In the genomic region with DNA sequence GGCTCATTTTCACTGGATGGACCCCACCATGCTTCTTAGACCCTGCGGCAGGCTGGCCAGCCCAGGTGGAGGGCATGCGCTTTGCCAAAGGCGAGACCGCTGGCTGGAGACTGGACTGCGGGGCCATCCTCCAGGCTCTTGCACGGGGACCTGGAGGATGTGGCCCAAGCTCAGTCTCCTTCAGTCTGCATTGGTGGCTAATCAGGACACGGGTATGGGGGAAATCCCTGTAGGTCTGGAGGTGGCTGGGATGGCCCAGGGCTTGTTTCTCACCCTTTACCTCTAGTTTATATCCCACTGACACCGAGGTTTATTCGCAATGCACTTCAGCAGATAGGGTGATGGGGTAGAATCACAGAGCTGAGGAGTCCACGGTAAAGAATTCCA, we compare ENCODE assay signal across 10 cellular contexts. TPM values are rescaled to one million over a fixed set of nuclear protein-coding genes. Genes with fewer than 3 reads are reported as not detected.
DNase-seq lines count a peak whose midpoint lies in the region; ATAC-seq, FAIRE-seq and TF ChIP-seq lines count a peak whose summit lies in the region.
"Had no signal": no experiment of that assay in that cellular context is flagged by ENCODE, and none has a peak within 500 bp of the region (broad histone marks: within the 10 kb centered on the region; RNA-seq: fewer than 3 reads in every experiment).

No MANE protein-coding gene starts in this region.

- peaks cover 18 to 34% of the 10 kb centered on the region in 2 donors for H3K4me1 ChIP-seq in muscle layer of duodenum (ENCODE audit: control insufficient read depth in 1 of 2, insufficient read depth in 2 of 2, low read length in 2 of 2)

- FAIRE-seq in D721Med (lab: Jason Lieb, UNC) = no peak

- peaks cover 24% of the 10 kb centered on the region for H3K9me3 Mint-ChIP-seq in activated naive CD4-positive, alpha-beta T cell treated with anti-CD3 and anti-CD28 coated beads, Interleukin-2, amount 10 ng/mL, durations not matched to agents 7 days and 5 days
- H3K9me3 Mint-ChIP-seq in type B pancreatic cell = peaks cover 6% of the 10 kb centered on the region

- H3K36me3 Mint-ChIP-seq in activated naive CD4-positive, alpha-beta T cell treated with anti-CD3 and anti-CD28 coated beads, Interleukin-2, amount 10 ng/mL, durations not matched to agents 7 days and 5 days = peaks cover 37% of the 10 kb centered on the region
- H3K36me3 Mint-ChIP-seq in type B pancreatic cell = peaks cover 25% of the 10 kb centered on the region

- H3K27me3 Mint-ChIP-seq in activated naive CD4-positive, alpha-beta T cell treated with anti-CD3 and anti-CD28 coated beads, Interleukin-2, amount 10 ng/mL, durations not matched to agents 7 days and 5 days = no peaks in the 10 kb centered on the region
- no peaks in the 10 kb centered on the region for H3K27me3 Mint-ChIP-seq in type B pancreatic cell

- ATAC-seq in HG03565 (IDR thresholded peaks at IDR 0.05; ENCODE audit: unreplicated experiment) = no peak

- peak overlapping the region; percentile 35 for H3K4me3 Mint-ChIP-seq in activated naive CD4-positive, alpha-beta T cell treated with anti-CD3 and anti-CD28 coated beads, Interleukin-2, amount 10 ng/mL, durations not matched to agents 7 days and 5 days
- no peak overlapping the region for H3K4me3 Mint-ChIP-seq in type B pancreatic cell

- CTCF ChIA-PET in activated naive CD4-positive, alpha-beta T cell treated with anti-CD3 and anti-CD28 coated beads, Interleukin-2, amount 10 ng/mL, durations not matched to agents 7 days and 5 days (lab: Charles Lee) = interaction anchor here (0.7 kb wide), 1 partner anchor 48 kb away, joined by 3 read pairs; no protein-coding TSS in a partner anchor

- peaks cover 10% of the 10 kb centered on the region for H3K27me3 ChIP-seq in brain microvascular endothelial cell (replicated peaks)
- no peaks in the 10 kb centered on the region for H3K27me3 ChIP-seq in muscle layer of duodenum (ENCODE audit: low read depth, low read length)

- H3K27ac Mint-ChIP-seq in activated naive CD4-positive, alpha-beta T cell treated with anti-CD3 and anti-CD28 coated beads, Interleukin-2, amount 10 ng/mL, durations not matched to agents 7 days and 5 days = peak overlapping the region; percentile 98
- H3K27ac Mint-ChIP-seq in type B pancreatic cell = peak overlapping the region; percentile 48

- DNase-seq in activated naive CD4-positive, alpha-beta T cell treated with anti-CD3 and anti-CD28 coated beads, Interleukin-2, amount 10 ng/mL, durations not matched to agents 7 days and 5 days = no peak
- DNase-seq in activated naive CD4-positive, alpha-beta T cell treated with Interleukin-2 at 50 U/mL for 16 hours = no peak
- DNase-seq in brain microvascular endothelial cell (no peak), type B pancreatic cell (ENCODE audit: extremely low spot score, unreplicated experiment) (no peak), D721Med (ENCODE audit: insufficient read length, low spot score) (no peak), NCI-H2171 (lab: John Stamatoyannopoulos, UW) (no peak)
- DNase-seq: NCI-H748 treated with DMSO at 0.1 percent for 48 hours; stimulated activated CD4-positive, alpha-beta T cell treated with anti-CD3 and anti-CD28 coated beads, Interleukin-4, amount 100 ng/mL, for 1 hour had no signal

- H3K4me3 ChIP-seq in brain microvascular endothelial cell (ENCODE audit: low read depth, low read length) (no peak overlapping the region), muscle layer of duodenum (ENCODE audit: low read depth in 1 of 2, low read length in 2 of 2) (no peak overlapping the region)

- H3K9me3 ChIP-seq in muscle layer of duodenum (ENCODE audit: control insufficient read depth in 1 of 2, low read length in 2 of 2) = peaks cover 3 to 4% of the 10 kb centered on the region in 2 donors

- TF ChIP-seq CTCF in brain microvascular endothelial cell (IDR thresholded peaks at IDR 0.05; ENCODE audit: low read depth, low read length, missing control alignments) (no peak), type B pancreatic cell (conservative IDR thresholded peaks at IDR 0.05) (no peak), D721Med (IDR thresholded peaks at IDR 0.05; ENCODE audit: insufficient read depth, missing control alignments) (no peak)

- peaks cover 87% of the 10 kb centered on the region for H3K4me1 Mint-ChIP-seq in activated naive CD4-positive, alpha-beta T cell treated with anti-CD3 and anti-CD28 coated beads, Interleukin-2, amount 10 ng/mL, durations not matched to agents 7 days and 5 days
- peaks cover 57% of the 10 kb centered on the region for H3K4me1 Mint-ChIP-seq in type B pancreatic cell (ENCODE audit: unreplicated experiment)

- H3K27ac ChIP-seq in brain microvascular endothelial cell (peak overlapping the region; percentile 77), muscle layer of duodenum (ENCODE audit: low read length) (peak overlapping the region; percentile 13)

- peaks cover 2% of the 10 kb centered on the region for H3K36me3 ChIP-seq in brain microvascular endothelial cell (replicated peaks)
- H3K36me3 ChIP-seq in muscle layer of duodenum (ENCODE audit: control insufficient read depth in 1 of 2, insufficient read depth in 2 of 2, low read length in 2 of 2) = no peaks in the 10 kb centered on the region

- in situ Hi-C loops in brain microvascular endothelial cell (cut with HindIII; ENCODE audit: low pct_ligation_motif_present, low sequenced_read_pairs) = no loop called here

RNA-seq across cellular contexts. Expression of a gene that starts 45.0 kb away (rescaled TPM):
- total RNA-seq in type B pancreatic cell (ENCODE audit: low replicate concordance) = 61.2 and 71.6 TPM in 2 replicates
